4 cellular contexts compared by ENCODE assay signal in genomic region chr11:42827845-42828244, GRCh38.
TF ChIP-seq lines count a peak whose summit lies in the region.

No MANE protein-coding gene starts in this region.

TF ChIP-seq in SK-N-SH treated with all-trans-retinoic acid at 6 μM for 48 hours, 23 proteins besides CTCF, POLR2A, EP300 and RAD21:
- no peak for TF ChIP-seq CREB5 (CRISPR knock-in tag; IDR thresholded peaks at IDR 0.05; ENCODE audit: low read depth)
- TF ChIP-seq ZNF70 (CRISPR knock-in tag; IDR thresholded peaks at IDR 0.05) = peak; percentile 57; the same call in 1 of the 2 replicates
- TF ChIP-seq RARB (CRISPR knock-in tag; IDR thresholded peaks at IDR 0.05) = no peak
- no peak for TF ChIP-seq ZC3H10 (CRISPR knock-in tag; IDR thresholded peaks at IDR 0.05)

TF ChIP-seq in SK-N-SH, 30 proteins besides CTCF, POLR2A, EP300 and RAD21 (continued from another document):
- TF ChIP-seq CHD2 (IDR thresholded peaks at IDR 0.05; ENCODE audit: low read length, partially characterized antibody) (no peak), PBX3 (IDR thresholded peaks at IDR 0.05) (no peak)

TF ChIP-seq in GM23338, 12 proteins besides CTCF, POLR2A, EP300 and RAD21 (continues in another document):
- TF ChIP-seq ETS1 (IDR thresholded peaks at IDR 0.05) = no peak
- no peak for TF ChIP-seq NANOG (IDR thresholded peaks at IDR 0.05; ENCODE audit: borderline replicate concordance)
- no peak for TF ChIP-seq STAT1 (IDR thresholded peaks at IDR 0.05; ENCODE audit: unreplicated experiment)
- no peak for TF ChIP-seq JUNB (IDR thresholded peaks at IDR 0.05; ENCODE audit: unreplicated experiment)
- TF ChIP-seq ZNF331 (CRISPR knock-in tag; IDR thresholded peaks at IDR 0.05; ENCODE audit: low read depth) = no peak
- no peak for TF ChIP-seq EZH2phosphoT487 (IDR thresholded peaks at IDR 0.05; ENCODE audit: unreplicated experiment)
- TF ChIP-seq ZNF114 (CRISPR knock-in tag; IDR thresholded peaks at IDR 0.05) = no peak
- no peak for TF ChIP-seq EZH2 (IDR thresholded peaks at IDR 0.05; ENCODE audit: low read depth, unreplicated experiment)
- no peak for TF ChIP-seq POLR2AphosphoS5 (IDR thresholded peaks at IDR 0.05; ENCODE audit: low read depth)
- no peak for TF ChIP-seq REST (IDR thresholded peaks at IDR 0.05; ENCODE audit: unreplicated experiment)

TF ChIP-seq in WTC11, 78 proteins besides CTCF, POLR2A, EP300 and RAD21 (continued from another document):
- TF ChIP-seq RELA (CRISPR knock-in tag; IDR thresholded peaks at IDR 0.05; ENCODE audit: borderline replicate concordance) (no peak), ZNF263 (CRISPR knock-in tag; IDR thresholded peaks at IDR 0.05; ENCODE audit: low read depth) (no peak), SOX15 (CRISPR knock-in tag; IDR thresholded peaks at IDR 0.05) (no peak), SMAD3 (CRISPR knock-in tag; IDR thresholded peaks at IDR 0.05; ENCODE audit: borderline replicate concordance) (no peak), ZNF232 (CRISPR knock-in tag; IDR thresholded peaks at IDR 0.05) (no peak), NFATC4 (CRISPR knock-in tag; IDR thresholded peaks at IDR 0.05) (no peak)
TF ChIP-seq in WTC11: peak in this region for 0.
